ENCODE assay signal across 17 cellular contexts in genomic region chr6:13299403-13299821, GRCh38. TPM values are rescaled to one million over a fixed set of nuclear protein-coding genes. Genes with fewer than 3 reads are reported as not detected.
A peak's percentile ranks its signal among the peaks of the same experiment; 100 is the strongest.
DNase-seq lines count a peak whose midpoint lies in the region; ATAC-seq, FAIRE-seq and TF ChIP-seq lines count a peak whose summit lies in the region.
"Had no signal": no experiment of that assay in that cellular context is flagged by ENCODE, and none has a peak within 500 bp of the region (broad histone marks: within the 10 kb centered on the region; RNA-seq: fewer than 3 reads in every experiment).

No MANE protein-coding gene starts in this region.

- no peaks in the 10 kb centered on the region for H3K79me2 ChIP-seq in H1 (ENCODE audit: control insufficient read depth in 1 of 2, insufficient read depth in 2 of 2, low read length in 2 of 2)
- no peaks in the 10 kb centered on the region for H3K79me2 ChIP-seq in smooth muscle cell (ENCODE audit: low read depth)

- FAIRE-seq in GM18507 (lab: Jason Lieb, UNC) (peak; percentile 9), H1 (lab: Jason Lieb, UNC) (no peak)
- FAIRE-seq: K562 had no signal

- H3K9ac ChIP-seq in H1 (replicated peaks in 1 of 4; ENCODE audit: extremely low read depth in 1 of 4, low read depth in 3 of 4, low read length in 3 of 4) (no peak overlapping the region), smooth muscle cell (ENCODE audit: low read depth) (no peak overlapping the region)
- H3K9ac ChIP-seq: GM23248 had no signal

- no peak overlapping the region for H2AK5ac ChIP-seq in H1 (ENCODE audit: low read depth, low read length)

- H3K23ac ChIP-seq in H1 (ENCODE audit: insufficient read length), result no peak overlapping the region

- H3K9me3 Mint-ChIP-seq in activated naive CD4-positive, alpha-beta T cell treated with anti-CD3 and anti-CD28 coated beads for 36 hours, result peaks cover 4% of the 10 kb centered on the region

- H3K4me3 ChIP-seq in H1 (ENCODE audit: extremely low read depth in 1 of 4, insufficient read depth in 2 of 4, low read depth in 3 of 4, low read length in 4 of 4) (no peak overlapping the region), smooth muscle cell (no peak overlapping the region)
- H3K4me3 ChIP-seq: GM23248, K562, SK-N-MC had no signal

- peaks cover 14 to 44% (median 38%) of the 10 kb centered on the region in 4 experiments; a peak in 7 of 8 replicates for H3K36me3 ChIP-seq in H1 (ENCODE audit: control insufficient read depth in 2 of 4, insufficient read depth in 4 of 4, low read length in 3 of 4)
- peaks cover 5% of the 10 kb centered on the region for H3K36me3 ChIP-seq in smooth muscle cell (ENCODE audit: low read depth)

- H3K36me3 Mint-ChIP-seq in activated naive CD4-positive, alpha-beta T cell treated with anti-CD3 and anti-CD28 coated beads for 36 hours (ENCODE audit: low read depth), result peaks cover 39% of the 10 kb centered on the region

- no peak overlapping the region for H2BK12ac ChIP-seq in H1 (ENCODE audit: low read depth, low read length)

- H3F3A ChIP-seq in smooth muscle cell (ENCODE audit: low read depth), result peaks cover 7% of the 10 kb centered on the region

- TF ChIP-seq EP300 in H1 (IDR thresholded peaks at IDR 0.05; ENCODE audit: borderline replicate concordance in 1 of 2, low read depth in 2 of 2, low read length in 2 of 2), result no peak

- H3K27ac Mint-ChIP-seq in activated naive CD4-positive, alpha-beta T cell treated with anti-CD3 and anti-CD28 coated beads for 36 hours, result no peak overlapping the region

- H3K18ac ChIP-seq in H1 (ENCODE audit: extremely low read depth, low read length), result no peak overlapping the region

- no peak for DNase-seq in GM18507 (ENCODE audit: extremely low spot score, insufficient read length, low read depth)
- no peak for DNase-seq in H1 (ENCODE audit: low read depth in 1 of 2, low spot score in 2 of 2)
- DNase-seq in smooth muscle cell (lab: John Stamatoyannopoulos, UW; ENCODE audit: unreplicated experiment), result no peak
- no peak for DNase-seq in activated naive CD4-positive, alpha-beta T cell treated with anti-CD3 and anti-CD28 coated beads for 36 hours
- DNase-seq in activated CD8-positive, alpha-beta memory T cell treated with anti-CD3 and anti-CD28 coated beads, Interleukin-2, amount 50 U/mL, for 4 hours, result no peak
- DNase-seq in activated T-cell treated with anti-CD3 and anti-CD28 coated beads, Interleukin-2, amount 50 U/mL, for 48 hours, result no peak
- DNase-seq: ACHN, BE2C, DMS 273 treated with DMSO at 0.1 percent for 48 hours, GM23248, NCI-H1436 treated with DMSO at 0.1 percent for 48 hours, NCI-H2081, NCI-H226, NCI-H526 had no signal

- TF ChIP-seq CTCF in H1 (IDR thresholded peaks at IDR 0.05; ENCODE audit: control extremely low read depth in 1 of 3, insufficient read depth in 1 of 3, low read depth in 1 of 3, low read length in 3 of 3) (no peak), smooth muscle cell (IDR thresholded peaks at IDR 0.05; ENCODE audit: borderline replicate concordance, insufficient read depth, poor library complexity, severe bottlenecking) (no peak)

- no peak overlapping the region for H3K4ac ChIP-seq in H1 (replicated peaks; ENCODE audit: insufficient read length, low read depth, low read length)

- TF ChIP-seq RAD21 in H1 (IDR thresholded peaks at IDR 0.05 in 1 of 2, conservative IDR thresholded peaks at IDR 0.05 in 1 of 2; ENCODE audit: low read depth in 2 of 2, low read length in 2 of 2), result no peak

- POLR2A ChIA-PET in H1 (lab: Charles Lee; ENCODE audit: partially characterized antibody), result interaction anchor here (1.1 kb wide), 1 partner anchor 10 kb away, joined by 4 read pairs; no protein-coding TSS in a partner anchor

- no peak overlapping the region for H2BK20ac ChIP-seq in H1 (ENCODE audit: low read length)

- H3K79me1 ChIP-seq in H1 (ENCODE audit: low read depth, low read length), result 0 out of 2 replicates have a peak, but pooled peaks cover 6% of the 10 kb centered on the region

- H3K4me1 Mint-ChIP-seq in activated naive CD4-positive, alpha-beta T cell treated with anti-CD3 and anti-CD28 coated beads for 36 hours (ENCODE audit: low read depth), result peaks cover 21% of the 10 kb centered on the region

- no peaks in the 10 kb centered on the region for H3K23me2 ChIP-seq in H1 (ENCODE audit: low read depth, low read length)

- H3K27ac ChIP-seq in H1 (ENCODE audit: low read depth, low read length), result no peak overlapping the region
- H3K27ac ChIP-seq in smooth muscle cell (ENCODE audit: low read depth), result peak overlapping the region; percentile 80
- H3K27ac ChIP-seq: GM23248, SK-N-MC had no signal

- no peak overlapping the region for H4K5ac ChIP-seq in H1 (ENCODE audit: insufficient read length, low read depth, low read length)

- no peak overlapping the region for H3K4me3 Mint-ChIP-seq in activated naive CD4-positive, alpha-beta T cell treated with anti-CD3 and anti-CD28 coated beads for 36 hours

- intact Hi-C loops in activated naive CD4-positive, alpha-beta T cell treated with anti-CD3 and anti-CD28 coated beads for 36 hours (cut with micrococcal nuclease), result no loop called here

- no peaks in the 10 kb centered on the region for H3K27me3 Mint-ChIP-seq in activated naive CD4-positive, alpha-beta T cell treated with anti-CD3 and anti-CD28 coated beads for 36 hours (ENCODE audit: low read depth)

- CTCF ChIA-PET in H1 (lab: Charles Lee; ENCODE audit: partially characterized antibody), result interaction anchor here (0.6 to 1.8 kb wide), 2 partner anchors 21 to 281 kb away, joined by 3 to 5 read pairs; no protein-coding TSS in a partner anchor
- CTCF ChIA-PET in activated naive CD4-positive, alpha-beta T cell treated with anti-CD3 and anti-CD28 coated beads for 36 hours (lab: Charles Lee), result interaction anchor here (1.3 kb wide), 1 partner anchor 34 kb away, joined by 3 read pairs; no protein-coding TSS in a partner anchor

- no peak overlapping the region for H2AFZ ChIP-seq in H1 (ENCODE audit: low read length)
- no peak overlapping the region for H2AFZ ChIP-seq in smooth muscle cell (ENCODE audit: low read depth)
- H2AFZ ChIP-seq: GM23248 had no signal

- H4K91ac ChIP-seq in H1 (replicated peaks; ENCODE audit: insufficient read length, low read length), result no peak overlapping the region

- peak; percentile 49 for ATAC-seq in HG02943 (IDR thresholded peaks at IDR 0.05; ENCODE audit: low read depth, unreplicated experiment)
- ATAC-seq: K562 had no signal

- no peak for TF ChIP-seq POLR2A in H1 (IDR thresholded peaks at IDR 0.05; ENCODE audit: control extremely low read depth in 1 of 2, low read depth in 2 of 2, low read length in 2 of 2)

- H3K56ac ChIP-seq in H1 (replicated peaks; ENCODE audit: insufficient read length, low read depth, low read length), result no peak overlapping the region

- H2BK15ac ChIP-seq in H1 (ENCODE audit: low read length), result no peak overlapping the region

- H2BK5ac ChIP-seq in H1 (ENCODE audit: low read depth, low read length), result no peak overlapping the region

- peaks cover 10 to 12% of the 10 kb centered on the region in 2 experiments for H4K20me1 ChIP-seq in H1 (replicated peaks in 1 of 2; ENCODE audit: control insufficient read depth in 1 of 2, insufficient read depth in 2 of 2, low read length in 2 of 2)
- no peaks in the 10 kb centered on the region for H4K20me1 ChIP-seq in smooth muscle cell (ENCODE audit: low read depth)

- H3K4me2 ChIP-seq in H1 (ENCODE audit: insufficient read depth in 1 of 2, low read depth in 2 of 2, low read length in 2 of 2) (no peak overlapping the region), smooth muscle cell (peak overlapping the region; percentile 57)

- WGBS in H1 (ENCODE audit: extremely low coverage in 1 of 2, insufficient coverage in 1 of 2, insufficient read length in 1 of 2, insufficient replicate concordance in 2 of 2, low coverage in 1 of 2, low lambda C conversion rate in 2 of 2, missing lambda C conversion rate in 1 of 2), 2 experiments, result 92% methylated on average over 11 of the region's 11 CpGs; no CpG with 5 or more reads in 1 of the 2 experiments
- WGBS in smooth muscle cell (ENCODE audit: low lambda C conversion rate), result 95% methylated on average over 11 of the region's 11 CpGs

- H2BK120ac ChIP-seq in H1 (replicated peaks; ENCODE audit: low read depth, low read length), result no peak overlapping the region

- H3K9me3 ChIP-seq in H1 (ENCODE audit: insufficient read depth in 2 of 2, low read depth in 1 of 2, low read length in 1 of 2) (no peaks in the 10 kb centered on the region), smooth muscle cell (replicated peaks; ENCODE audit: low read depth) (no peaks in the 10 kb centered on the region)
- H3K9me3 ChIP-seq: BE2C had no signal

- no peak overlapping the region for H3K14ac ChIP-seq in H1 (ENCODE audit: insufficient read length)

- H3K27me3 ChIP-seq in H1 (replicated peaks in 1 of 4; ENCODE audit: control insufficient read depth in 3 of 4, extremely low read depth in 1 of 4, insufficient read depth in 3 of 4, low read length in 3 of 4) (no peaks in the 10 kb centered on the region), smooth muscle cell (ENCODE audit: low read depth) (no peaks in the 10 kb centered on the region)
- H3K27me3 ChIP-seq: BE2C had no signal

- H4K8ac ChIP-seq in H1 (ENCODE audit: extremely low read depth, insufficient read depth, low read length), result peak overlapping the region; percentile 1; the same call in 1 of the 2 replicates

- H3K4me1 ChIP-seq in H1 (replicated peaks in 1 of 4; ENCODE audit: control insufficient read depth in 3 of 4, insufficient read depth in 4 of 4, low read length in 3 of 4), result no peaks in the 10 kb centered on the region
- peaks cover 10% of the 10 kb centered on the region for H3K4me1 ChIP-seq in smooth muscle cell (ENCODE audit: low read depth)
- H3K4me1 ChIP-seq: BE2C had no signal

TF ChIP-seq in H1, 55 proteins besides CTCF, POLR2A, EP300 and RAD21 (continues in another document):
- no peak for TF ChIP-seq TAF1 (IDR thresholded peaks at IDR 0.05; ENCODE audit: low read depth, low read length)
- no peak for TF ChIP-seq RXRA (IDR thresholded peaks at IDR 0.05; ENCODE audit: insufficient read depth, low read depth, low read length)
- no peak for TF ChIP-seq HDAC6 (IDR thresholded peaks at IDR 0.05; ENCODE audit: low read depth, low read length)

RNA-seq across cellular contexts. Expression of gene TBC1D7, which starts 28.9 kb away (rescaled TPM):
- 55.2 and 59.9 TPM in 2 replicates for total RNA-seq in H1 (2021; fragmentation: NEBNext Ultra II Directional; extraction: Animal tissue kit (Norgen Biotek cat#: 25700))
- 30.7 and 46.1 TPM in 2 replicates for polyA plus RNA-seq in H1 (2011; rRNA removed)
- 43.5 TPM for polyA plus RNA-seq in H1 (2011; cell fraction: cytosol; rRNA removed)
- polyA plus RNA-seq in H1 (2011; cell fraction: nucleus; rRNA removed), result 33.7 TPM
- 53.1 to 66.6 TPM (median 55.8 TPM) in 4 replicates for polyA plus RNA-seq in H1 (2012, experiment 1 of 2)
- 45.9 TPM for polyA plus RNA-seq in H1 (2012, experiment 2 of 2)
- polyA plus RNA-seq in H1 (2013, experiment 1 of 2), result 46.1 TPM
- 47.4 TPM for polyA plus RNA-seq in H1 (2013, experiment 2 of 2)
- 91.4 and 92.0 TPM in 2 replicates for polyA minus RNA-seq in H1 (2011; rRNA and poly(A)+ RNA removed)
- 15.1 TPM for polyA minus RNA-seq in H1 (2011; cell fraction: cytosol; rRNA and poly(A)+ RNA removed)
- 87.6 TPM for polyA minus RNA-seq in H1 (2011; cell fraction: nucleus; rRNA and poly(A)+ RNA removed)
- total RNA-seq in smooth muscle cell, result 19.6 and 21.1 TPM in 2 replicates
- 29.5 and 39.6 TPM in 2 replicates for polyA plus RNA-seq in smooth muscle cell
- total RNA-seq in activated naive CD4-positive, alpha-beta T cell treated with anti-CD3 and anti-CD28 coated beads for 36 hours, result 10 to 100 TPM; 25.4 to 27.1 TPM
